14 cellular contexts compared by ENCODE assay signal in the genomic region with DNA sequence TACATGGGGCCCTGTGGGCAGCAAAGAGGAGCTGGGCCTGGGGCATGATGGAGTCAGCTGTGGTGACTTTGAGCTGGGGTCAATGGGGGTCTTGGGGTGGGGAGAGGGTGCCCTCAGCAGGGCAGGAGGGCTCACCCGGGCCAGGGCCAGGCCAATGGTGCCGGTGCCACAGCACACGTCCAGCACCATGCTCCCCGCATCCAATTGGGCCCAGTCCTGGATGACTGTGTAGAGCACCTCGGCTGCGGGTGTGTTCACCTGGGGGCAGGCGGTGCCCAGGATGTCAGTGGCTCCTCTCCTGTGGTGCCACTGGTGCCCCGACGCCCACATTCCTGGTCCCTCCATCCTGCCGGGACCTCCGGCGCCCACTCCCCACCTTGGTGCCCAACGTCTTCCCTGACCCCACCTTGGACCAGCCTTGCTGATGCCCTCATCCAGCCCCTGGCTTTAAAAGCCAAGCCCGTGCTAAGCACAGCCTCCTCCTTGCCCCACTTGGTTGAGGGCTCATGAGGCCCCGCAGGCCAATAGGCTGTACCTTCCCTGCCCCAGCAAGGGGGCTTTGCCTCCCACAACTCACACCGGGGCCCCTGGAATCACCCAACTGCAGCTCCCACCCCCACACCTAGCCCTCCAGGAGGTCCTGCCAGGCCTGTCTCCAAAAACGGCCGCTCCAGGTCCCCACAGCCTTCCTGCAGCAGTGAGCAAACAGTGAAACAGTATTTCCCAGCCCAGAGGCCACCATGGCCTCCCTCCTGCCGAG. TPM values are rescaled to one million over a fixed set of nuclear protein-coding genes. Genes with fewer than 3 reads are reported as not detected.
DNase-seq lines count a peak whose midpoint lies in the region; ATAC-seq and TF ChIP-seq lines count a peak whose summit lies in the region.
"Had no signal": no experiment of that assay in that cellular context is flagged by ENCODE, and none has a peak within 500 bp of the region (broad histone marks: within the 10 kb centered on the region; RNA-seq: fewer than 3 reads in every experiment).

No MANE protein-coding gene starts in this region.

- no peak for DNase-seq in CD4-positive, alpha-beta T cell
- no peak for DNase-seq in activated naive CD8-positive, alpha-beta T cell treated with anti-CD3 and anti-CD28 coated beads for 36 hours
- DNase-seq in mesenchymal stem cell (no peak), NCI-H1048 (lab: John Stamatoyannopoulos, UW) (no peak), esophagus muscularis mucosa (ENCODE audit: extremely low spot score) (no peak)
- DNase-seq: activated gamma-delta T cell; central memory CD4-positive, alpha-beta T cell; kidney glomerular epithelial cell; stimulated activated CD8-positive, alpha-beta memory T cell treated with anti-CD3 and anti-CD28 coated beads, Interleukin-4, amount 100 ng/mL, for 48 hours; upper lobe of right lung had no signal

- no peak overlapping the region for H4K91ac ChIP-seq in mesenchymal stem cell (ENCODE audit: low read length)

- H2BK15ac ChIP-seq in mesenchymal stem cell (ENCODE audit: low read depth, poor library complexity, severe bottlenecking), result no peak overlapping the region

- ATAC-seq in CD4-positive, alpha-beta T cell (ENCODE audit: poor library complexity), result no peak
- no peak for ATAC-seq in GM19035 (IDR thresholded peaks at IDR 0.05; ENCODE audit: unreplicated experiment)
- no peak for ATAC-seq in GM18867 (IDR thresholded peaks at IDR 0.05; ENCODE audit: unreplicated experiment)
- ATAC-seq: upper lobe of right lung had no signal

- POLR2A ChIA-PET in CD4-positive, alpha-beta T cell (lab: Charles Lee), result no interaction called here

- no peak for TF ChIP-seq POLR2A in esophagus muscularis mucosa (IDR thresholded peaks at IDR 0.05; ENCODE audit: low read depth)

- peaks cover 30% of the 10 kb centered on the region for H3K4me1 Mint-ChIP-seq in CD4-positive, alpha-beta T cell (ENCODE audit: low read depth)
- peaks cover 38% of the 10 kb centered on the region for H3K4me1 Mint-ChIP-seq in activated naive CD8-positive, alpha-beta T cell treated with anti-CD3 and anti-CD28 coated beads for 36 hours

- H3K4me3 Mint-ChIP-seq in CD4-positive, alpha-beta T cell, result no peak overlapping the region
- no peak overlapping the region for H3K4me3 Mint-ChIP-seq in activated naive CD8-positive, alpha-beta T cell treated with anti-CD3 and anti-CD28 coated beads for 36 hours

- peaks cover 41% of the 10 kb centered on the region for H3K79me1 ChIP-seq in mesenchymal stem cell (replicated peaks; ENCODE audit: low read length, poor library complexity, severe bottlenecking)

- no peak overlapping the region for H3K4me2 ChIP-seq in mesenchymal stem cell (ENCODE audit: low read length, poor library complexity, severe bottlenecking)

- WGBS in mesenchymal stem cell, result 96% methylated on average over 19 of the region's 19 CpGs
- 88% methylated on average over 12 of the region's 19 CpGs for WGBS in esophagus muscularis mucosa

- no peaks in the 10 kb centered on the region for H3K27me3 Mint-ChIP-seq in CD4-positive, alpha-beta T cell
- H3K27me3 Mint-ChIP-seq in activated naive CD8-positive, alpha-beta T cell treated with anti-CD3 and anti-CD28 coated beads for 36 hours, result no peaks in the 10 kb centered on the region
- H3K27me3 Mint-ChIP-seq: IgD-negative memory B cell had no signal

- no peaks in the 10 kb centered on the region for H3K9me3 ChIP-seq in CD4-positive, alpha-beta T cell (ENCODE audit: control insufficient read depth, low read length)
- H3K9me3 ChIP-seq in mesenchymal stem cell (ENCODE audit: control insufficient read depth, low read length) (no peaks in the 10 kb centered on the region), esophagus muscularis mucosa (no peaks in the 10 kb centered on the region)
- H3K9me3 ChIP-seq: upper lobe of right lung had no signal

- peak overlapping the region; percentile 71 for H3K27ac Mint-ChIP-seq in CD4-positive, alpha-beta T cell
- H3K27ac Mint-ChIP-seq in activated naive CD8-positive, alpha-beta T cell treated with anti-CD3 and anti-CD28 coated beads for 36 hours, result peak overlapping the region; percentile 84
- H3K27ac Mint-ChIP-seq: IgD-negative memory B cell had no signal

- H3K4me3 ChIP-seq in mesenchymal stem cell (ENCODE audit: insufficient read depth in 1 of 2, low read depth in 1 of 2, low read length in 2 of 2) (no peak overlapping the region), esophagus muscularis mucosa (no peak overlapping the region)
- H3K4me3 ChIP-seq: upper lobe of right lung had no signal

- no peak overlapping the region for H2BK5ac ChIP-seq in mesenchymal stem cell (ENCODE audit: low read depth, low read length, poor library complexity, severe bottlenecking)

- H4K8ac ChIP-seq in mesenchymal stem cell (ENCODE audit: low read length), result peak overlapping the region; percentile 70

- no peak overlapping the region for H2AK5ac ChIP-seq in mesenchymal stem cell (ENCODE audit: low read length, severe bottlenecking)

- no peak overlapping the region for H3K14ac ChIP-seq in mesenchymal stem cell (ENCODE audit: low read length in 2 of 2)

- H2BK12ac ChIP-seq in mesenchymal stem cell (ENCODE audit: low read length in 2 of 2), result no peak overlapping the region

- H3K4me1 ChIP-seq in mesenchymal stem cell (ENCODE audit: control insufficient read depth, insufficient read depth, low read depth, low read length), result peaks cover 28% of the 10 kb centered on the region
- peaks cover 25 to 36% (median 27%) of the 10 kb centered on the region in 4 donors for H3K4me1 ChIP-seq in esophagus muscularis mucosa

- CTCF ChIA-PET in CD4-positive, alpha-beta T cell (lab: Charles Lee), result no interaction called here

- H3K36me3 ChIP-seq in mesenchymal stem cell (ENCODE audit: control insufficient read depth in 1 of 2, insufficient read depth in 2 of 2, low read depth in 1 of 2, low read length in 2 of 2) (peaks cover 68 to 76% of the 10 kb centered on the region in 2 experiments), esophagus muscularis mucosa (peaks cover 29 to 73% (median 72%) of the 10 kb centered on the region in 4 donors)

- H3K4ac ChIP-seq in mesenchymal stem cell (ENCODE audit: low read depth in 1 of 2, low read length in 2 of 2), result no peak overlapping the region

- H3K23ac ChIP-seq in mesenchymal stem cell (ENCODE audit: low read length in 2 of 2), result no peak overlapping the region

- TF ChIP-seq CTCF in 22Rv1 (IDR thresholded peaks at IDR 0.05) (no peak), esophagus muscularis mucosa (IDR thresholded peaks at IDR 0.05) (no peak)
- no peak for TF ChIP-seq CTCF in CD4-positive, alpha-beta T cell (IDR thresholded peaks at IDR 0.05)

- H3K27ac ChIP-seq in 22Rv1 (peak overlapping the region; percentile 10; the same call in 1 of the 2 replicates), mesenchymal stem cell (ENCODE audit: low read length, poor library complexity, severe bottlenecking) (no peak overlapping the region), esophagus muscularis mucosa (replicated peaks in 1 of 4) (peak overlapping the region in 1 of 4 donors; percentile 8)
- H3K27ac ChIP-seq in CD4-positive, alpha-beta T cell (ENCODE audit: low read depth, low read length), result no peak overlapping the region
- H3K27ac ChIP-seq: upper lobe of right lung had no signal

- H3K9me3 Mint-ChIP-seq in CD4-positive, alpha-beta T cell, result no peaks in the 10 kb centered on the region
- no peaks in the 10 kb centered on the region for H3K9me3 Mint-ChIP-seq in activated naive CD8-positive, alpha-beta T cell treated with anti-CD3 and anti-CD28 coated beads for 36 hours
- H3K9me3 Mint-ChIP-seq: IgD-negative memory B cell had no signal

- no peak overlapping the region for H3K18ac ChIP-seq in mesenchymal stem cell (ENCODE audit: low read depth in 1 of 2, low read length in 2 of 2)

- H3K36me3 Mint-ChIP-seq in CD4-positive, alpha-beta T cell (ENCODE audit: low read depth), result peaks cover 64% of the 10 kb centered on the region
- peaks cover 32% of the 10 kb centered on the region for H3K36me3 Mint-ChIP-seq in activated naive CD8-positive, alpha-beta T cell treated with anti-CD3 and anti-CD28 coated beads for 36 hours
- H3K36me3 Mint-ChIP-seq: IgD-negative memory B cell had no signal

- H2BK120ac ChIP-seq in mesenchymal stem cell (ENCODE audit: low read depth, low read length), result no peak overlapping the region

- intact Hi-C loops in CD4-positive, alpha-beta T cell (cut with DNase I, micrococcal nuclease), result loop anchor here in 1 of 2 experiments (5.0 to 10.0 kb wide), 3 partner anchors 141 to 281 kb away; partner anchors contain the start of genes GNB1L, RTL10 and ZNF74
- intact Hi-C loops in esophagus muscularis mucosa (cut with DNase I), result no loop called here

- no peaks in the 10 kb centered on the region for H3K27me3 ChIP-seq in CD4-positive, alpha-beta T cell (ENCODE audit: control insufficient read depth, insufficient read depth, low read length)
- H3K27me3 ChIP-seq in mesenchymal stem cell (ENCODE audit: control insufficient read depth in 1 of 2, insufficient read depth in 1 of 2, low read length in 2 of 2) (no peaks in the 10 kb centered on the region), esophagus muscularis mucosa (no peaks in the 10 kb centered on the region)
- H3K27me3 ChIP-seq: upper lobe of right lung had no signal

- no peak overlapping the region for H2AFZ ChIP-seq in mesenchymal stem cell (ENCODE audit: low read depth, low read length)

- peak overlapping the region; percentile 6 for H3K9ac ChIP-seq in mesenchymal stem cell (ENCODE audit: low read length)

- TF ChIP-seq EP300 in esophagus muscularis mucosa (IDR thresholded peaks at IDR 0.05), result no peak

RNA-seq across cellular contexts. Expression of gene RANBP1, which starts 2.2 kb away (rescaled TPM):
- 10 to 100 TPM; 68.1 to 72.1 TPM for total RNA-seq in CD4-positive, alpha-beta T cell
- total RNA-seq in activated naive CD8-positive, alpha-beta T cell treated with anti-CD3 and anti-CD28 coated beads for 36 hours, result 100 to 1,000 TPM; 492 to 506 TPM
- polyA plus RNA-seq in mesenchymal stem cell (2013, experiment 1 of 2), result 126 TPM
- polyA plus RNA-seq in mesenchymal stem cell (2013, experiment 2 of 2), result 125 TPM
- 100 to 1,000 TPM; 116 to 180 (median 140) TPM for total RNA-seq in esophagus muscularis mucosa

RNA-seq across cellular contexts. Expression of gene TRMT2A, which starts 3.3 kb away (rescaled TPM):
- total RNA-seq in CD4-positive, alpha-beta T cell, result 10 to 100 TPM; 79.3 to 84.2 TPM
- 100 to 1,000 TPM; 124 to 139 TPM for total RNA-seq in activated naive CD8-positive, alpha-beta T cell treated with anti-CD3 and anti-CD28 coated beads for 36 hours
- 20.4 TPM for polyA plus RNA-seq in mesenchymal stem cell (2013, experiment 1 of 2)
- polyA plus RNA-seq in mesenchymal stem cell (2013, experiment 2 of 2), result 22.5 TPM
- 10 to 100 TPM; 34.0 to 36.7 (median 35.0) TPM for total RNA-seq in esophagus muscularis mucosa

RNA-seq across cellular contexts. Expression of gene ZDHHC8, which starts 17.9 kb away (rescaled TPM):
- total RNA-seq in CD4-positive, alpha-beta T cell, result 10 to 100 TPM; 44.9 to 49.3 TPM
- total RNA-seq in activated naive CD8-positive, alpha-beta T cell treated with anti-CD3 and anti-CD28 coated beads for 36 hours, result 10 to 100 TPM; 63.4 to 66.6 TPM
- polyA plus RNA-seq in mesenchymal stem cell (2013, experiment 1 of 2), result 53.0 TPM
- polyA plus RNA-seq in mesenchymal stem cell (2013, experiment 2 of 2), result 50.1 TPM
- 10 to 100 TPM; 11.8 to 33.2 (median 23.8) TPM for total RNA-seq in esophagus muscularis mucosa

RNA-seq across cellular contexts. Expression of gene DGCR8, which starts 33.7 kb away (rescaled TPM):
- 10 to 100 TPM; 17.8 to 18.5 TPM for total RNA-seq in CD4-positive, alpha-beta T cell
- total RNA-seq in activated naive CD8-positive, alpha-beta T cell treated with anti-CD3 and anti-CD28 coated beads for 36 hours, result 10 to 100 TPM; 42.6 to 47.0 TPM
- 11.9 TPM for polyA plus RNA-seq in mesenchymal stem cell (2013, experiment 1 of 2)
- 11.1 TPM for polyA plus RNA-seq in mesenchymal stem cell (2013, experiment 2 of 2)
- total RNA-seq in esophagus muscularis mucosa, result 10 to 100 TPM; 16.9 to 26.6 (median 19.6) TPM

RNA-seq across cellular contexts. Expression of gene CCDC188, which starts 37.1 kb away (rescaled TPM):
- not detected for total RNA-seq in CD4-positive, alpha-beta T cell
- not detected for total RNA-seq in activated naive CD8-positive, alpha-beta T cell treated with anti-CD3 and anti-CD28 coated beads for 36 hours
- polyA plus RNA-seq in mesenchymal stem cell (2013, experiment 1 of 2), result not detected
- not detected for polyA plus RNA-seq in mesenchymal stem cell (2013, experiment 2 of 2)
- total RNA-seq in esophagus muscularis mucosa, result 1 to 10 TPM in 1 of 4 donors, under 1 TPM in 3; 0.17 to 1.4 (median 0.64) TPM
- polyA plus RNA-seq: IgD-negative memory B cell had no signal
